ENCODE assay signal across 1 cellular context in the genomic region with DNA sequence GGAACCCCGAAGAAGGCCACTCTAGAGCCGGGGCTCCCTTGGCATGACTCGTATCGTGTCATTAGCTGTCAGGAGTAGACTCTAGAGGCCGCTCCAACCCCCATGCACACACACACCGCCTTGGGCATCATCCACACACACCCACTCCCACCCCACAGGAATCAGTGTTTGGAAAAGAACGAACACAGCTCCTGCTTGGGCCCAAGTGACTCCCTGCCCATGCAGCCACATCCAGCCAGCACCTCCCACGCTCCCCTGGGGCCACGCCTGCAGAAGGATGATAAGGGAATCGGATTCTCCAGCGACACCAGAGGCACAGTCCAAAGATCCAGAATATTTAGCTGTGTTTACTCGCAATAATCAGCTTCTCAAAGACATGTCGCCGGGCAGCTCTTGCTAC.
TF ChIP-seq lines count a peak whose summit lies in the region.

No MANE protein-coding gene starts in this region.

TF ChIP-seq in K562, 482 proteins besides CTCF, POLR2A, EP300 and RAD21 (continued from another document):
- TF ChIP-seq TRIM24 (IDR thresholded peaks at IDR 0.05) = peak; percentile 20 to 56; a peak in 1 of 4 replicates
- TF ChIP-seq SMARCE1 (IDR thresholded peaks at IDR 0.05) = peak; percentile 65; the same call in 1 of the 2 replicates
- no peak for TF ChIP-seq PTRF (tag; IDR thresholded peaks at IDR 0.05)
- no peak for TF ChIP-seq CBX1 (IDR thresholded peaks at IDR 0.05; ENCODE audit: low read depth)
- no peak for TF ChIP-seq PHF21A (IDR thresholded peaks at IDR 0.05; ENCODE audit: borderline replicate concordance, low read depth)
- no peak for TF ChIP-seq ELF2 (CRISPR knock-in tag; IDR thresholded peaks at IDR 0.05)
- no peak for TF ChIP-seq EWSR1 (IDR thresholded peaks at IDR 0.05; ENCODE audit: borderline replicate concordance, low read depth, partially characterized antibody)
- peak; percentile 67 for TF ChIP-seq NEUROD1 (IDR thresholded peaks at IDR 0.05; ENCODE audit: borderline replicate concordance, low read depth, low read length, partially characterized antibody)
- TF ChIP-seq NONO (IDR thresholded peaks at IDR 0.05; ENCODE audit: low read depth in 2 of 2, low read length in 1 of 2) = no peak
- TF ChIP-seq ESRRA (IDR thresholded peaks at IDR 0.05; ENCODE audit: borderline replicate concordance, low read depth) = no peak
- TF ChIP-seq MAZ (CRISPR knock-in tag; conservative IDR thresholded peaks at IDR 0.05 in 1 of 2, IDR thresholded peaks at IDR 0.05 in 1 of 2) = 0 out of 4 replicates have a peak, but pooled peaks of 1 of the 2 experiments have one; percentile 44
- no peak for TF ChIP-seq CBX3 (IDR thresholded peaks at IDR 0.05; ENCODE audit: borderline replicate concordance in 1 of 2, low read length in 2 of 2)
- TF ChIP-seq, protein P1, sequence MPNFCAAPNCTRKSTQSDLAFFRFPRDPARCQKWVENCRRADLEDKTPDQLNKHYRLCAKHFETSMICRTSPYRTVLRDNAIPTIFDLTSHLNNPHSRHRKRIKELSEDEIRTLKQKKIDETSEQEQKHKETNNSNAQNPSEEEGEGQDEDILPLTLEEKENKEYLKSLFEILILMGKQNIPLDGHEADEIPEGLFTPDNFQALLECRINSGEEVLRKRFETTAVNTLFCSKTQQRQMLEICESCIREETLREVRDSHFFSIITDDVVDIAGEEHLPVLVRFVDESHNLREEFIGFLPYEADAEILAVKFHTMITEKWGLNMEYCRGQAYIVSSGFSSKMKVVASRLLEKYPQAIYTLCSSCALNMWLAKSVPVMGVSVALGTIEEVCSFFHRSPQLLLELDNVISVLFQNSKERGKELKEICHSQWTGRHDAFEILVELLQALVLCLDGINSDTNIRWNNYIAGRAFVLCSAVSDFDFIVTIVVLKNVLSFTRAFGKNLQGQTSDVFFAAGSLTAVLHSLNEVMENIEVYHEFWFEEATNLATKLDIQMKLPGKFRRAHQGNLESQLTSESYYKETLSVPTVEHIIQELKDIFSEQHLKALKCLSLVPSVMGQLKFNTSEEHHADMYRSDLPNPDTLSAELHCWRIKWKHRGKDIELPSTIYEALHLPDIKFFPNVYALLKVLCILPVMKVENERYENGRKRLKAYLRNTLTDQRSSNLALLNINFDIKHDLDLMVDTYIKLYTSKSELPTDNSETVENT (CRISPR knock-in tag; IDR thresholded peaks at IDR 0.05) = no peak
- peak; percentile 92 for TF ChIP-seq ARID1B (IDR thresholded peaks at IDR 0.05)
- TF ChIP-seq EZH2 (IDR thresholded peaks at IDR 0.05; ENCODE audit: borderline replicate concordance, low read depth, low read length) = no peak
